In the genomic region with DNA sequence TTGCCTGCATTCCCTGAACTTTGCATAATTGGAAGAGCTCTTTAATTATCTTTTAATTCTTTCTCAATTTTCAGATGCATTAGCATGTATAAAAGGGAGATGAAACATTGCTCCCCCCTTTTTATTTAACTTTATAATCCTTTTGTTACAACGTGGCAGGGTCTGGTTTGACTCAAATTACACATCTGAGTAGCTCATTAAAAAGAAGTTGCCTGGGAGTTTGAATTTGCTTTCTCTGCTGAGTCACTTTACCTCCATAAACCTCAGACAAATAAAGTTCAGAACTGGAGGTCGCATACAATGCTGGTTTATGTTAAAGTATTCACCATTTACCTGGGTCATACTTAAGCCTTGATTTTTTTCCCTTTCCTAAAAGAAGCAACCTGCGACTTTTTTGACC, we compare ENCODE assay signal across 1 cellular context.
TF ChIP-seq lines count a peak whose summit lies in the region.

No MANE protein-coding gene starts in this region.

TF ChIP-seq in GM23338, 12 proteins besides CTCF, POLR2A, EP300 and RAD21 (continued from another document):
- TF ChIP-seq, protein P1, sequence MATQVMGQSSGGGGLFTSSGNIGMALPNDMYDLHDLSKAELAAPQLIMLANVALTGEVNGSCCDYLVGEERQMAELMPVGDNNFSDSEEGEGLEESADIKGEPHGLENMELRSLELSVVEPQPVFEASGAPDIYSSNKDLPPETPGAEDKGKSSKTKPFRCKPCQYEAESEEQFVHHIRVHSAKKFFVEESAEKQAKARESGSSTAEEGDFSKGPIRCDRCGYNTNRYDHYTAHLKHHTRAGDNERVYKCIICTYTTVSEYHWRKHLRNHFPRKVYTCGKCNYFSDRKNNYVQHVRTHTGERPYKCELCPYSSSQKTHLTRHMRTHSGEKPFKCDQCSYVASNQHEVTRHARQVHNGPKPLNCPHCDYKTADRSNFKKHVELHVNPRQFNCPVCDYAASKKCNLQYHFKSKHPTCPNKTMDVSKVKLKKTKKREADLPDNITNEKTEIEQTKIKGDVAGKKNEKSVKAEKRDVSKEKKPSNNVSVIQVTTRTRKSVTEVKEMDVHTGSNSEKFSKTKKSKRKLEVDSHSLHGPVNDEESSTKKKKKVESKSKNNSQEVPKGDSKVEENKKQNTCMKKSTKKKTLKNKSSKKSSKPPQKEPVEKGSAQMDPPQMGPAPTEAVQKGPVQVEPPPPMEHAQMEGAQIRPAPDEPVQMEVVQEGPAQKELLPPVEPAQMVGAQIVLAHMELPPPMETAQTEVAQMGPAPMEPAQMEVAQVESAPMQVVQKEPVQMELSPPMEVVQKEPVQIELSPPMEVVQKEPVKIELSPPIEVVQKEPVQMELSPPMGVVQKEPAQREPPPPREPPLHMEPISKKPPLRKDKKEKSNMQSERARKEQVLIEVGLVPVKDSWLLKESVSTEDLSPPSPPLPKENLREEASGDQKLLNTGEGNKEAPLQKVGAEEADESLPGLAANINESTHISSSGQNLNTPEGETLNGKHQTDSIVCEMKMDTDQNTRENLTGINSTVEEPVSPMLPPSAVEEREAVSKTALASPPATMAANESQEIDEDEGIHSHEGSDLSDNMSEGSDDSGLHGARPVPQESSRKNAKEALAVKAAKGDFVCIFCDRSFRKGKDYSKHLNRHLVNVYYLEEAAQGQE (IDR thresholded peaks at IDR 0.05; ENCODE audit: unreplicated experiment), result no peak
- TF ChIP-seq ZNF331 (CRISPR knock-in tag; IDR thresholded peaks at IDR 0.05; ENCODE audit: low read depth) (no peak), POLR2AphosphoS5 (IDR thresholded peaks at IDR 0.05; ENCODE audit: low read depth) (no peak), ZNF114 (CRISPR knock-in tag; IDR thresholded peaks at IDR 0.05) (no peak), EZH2phosphoT487 (IDR thresholded peaks at IDR 0.05; ENCODE audit: unreplicated experiment) (no peak), EZH2 (IDR thresholded peaks at IDR 0.05; ENCODE audit: low read depth, unreplicated experiment) (no peak)
- TF ChIP-seq, protein P2, sequence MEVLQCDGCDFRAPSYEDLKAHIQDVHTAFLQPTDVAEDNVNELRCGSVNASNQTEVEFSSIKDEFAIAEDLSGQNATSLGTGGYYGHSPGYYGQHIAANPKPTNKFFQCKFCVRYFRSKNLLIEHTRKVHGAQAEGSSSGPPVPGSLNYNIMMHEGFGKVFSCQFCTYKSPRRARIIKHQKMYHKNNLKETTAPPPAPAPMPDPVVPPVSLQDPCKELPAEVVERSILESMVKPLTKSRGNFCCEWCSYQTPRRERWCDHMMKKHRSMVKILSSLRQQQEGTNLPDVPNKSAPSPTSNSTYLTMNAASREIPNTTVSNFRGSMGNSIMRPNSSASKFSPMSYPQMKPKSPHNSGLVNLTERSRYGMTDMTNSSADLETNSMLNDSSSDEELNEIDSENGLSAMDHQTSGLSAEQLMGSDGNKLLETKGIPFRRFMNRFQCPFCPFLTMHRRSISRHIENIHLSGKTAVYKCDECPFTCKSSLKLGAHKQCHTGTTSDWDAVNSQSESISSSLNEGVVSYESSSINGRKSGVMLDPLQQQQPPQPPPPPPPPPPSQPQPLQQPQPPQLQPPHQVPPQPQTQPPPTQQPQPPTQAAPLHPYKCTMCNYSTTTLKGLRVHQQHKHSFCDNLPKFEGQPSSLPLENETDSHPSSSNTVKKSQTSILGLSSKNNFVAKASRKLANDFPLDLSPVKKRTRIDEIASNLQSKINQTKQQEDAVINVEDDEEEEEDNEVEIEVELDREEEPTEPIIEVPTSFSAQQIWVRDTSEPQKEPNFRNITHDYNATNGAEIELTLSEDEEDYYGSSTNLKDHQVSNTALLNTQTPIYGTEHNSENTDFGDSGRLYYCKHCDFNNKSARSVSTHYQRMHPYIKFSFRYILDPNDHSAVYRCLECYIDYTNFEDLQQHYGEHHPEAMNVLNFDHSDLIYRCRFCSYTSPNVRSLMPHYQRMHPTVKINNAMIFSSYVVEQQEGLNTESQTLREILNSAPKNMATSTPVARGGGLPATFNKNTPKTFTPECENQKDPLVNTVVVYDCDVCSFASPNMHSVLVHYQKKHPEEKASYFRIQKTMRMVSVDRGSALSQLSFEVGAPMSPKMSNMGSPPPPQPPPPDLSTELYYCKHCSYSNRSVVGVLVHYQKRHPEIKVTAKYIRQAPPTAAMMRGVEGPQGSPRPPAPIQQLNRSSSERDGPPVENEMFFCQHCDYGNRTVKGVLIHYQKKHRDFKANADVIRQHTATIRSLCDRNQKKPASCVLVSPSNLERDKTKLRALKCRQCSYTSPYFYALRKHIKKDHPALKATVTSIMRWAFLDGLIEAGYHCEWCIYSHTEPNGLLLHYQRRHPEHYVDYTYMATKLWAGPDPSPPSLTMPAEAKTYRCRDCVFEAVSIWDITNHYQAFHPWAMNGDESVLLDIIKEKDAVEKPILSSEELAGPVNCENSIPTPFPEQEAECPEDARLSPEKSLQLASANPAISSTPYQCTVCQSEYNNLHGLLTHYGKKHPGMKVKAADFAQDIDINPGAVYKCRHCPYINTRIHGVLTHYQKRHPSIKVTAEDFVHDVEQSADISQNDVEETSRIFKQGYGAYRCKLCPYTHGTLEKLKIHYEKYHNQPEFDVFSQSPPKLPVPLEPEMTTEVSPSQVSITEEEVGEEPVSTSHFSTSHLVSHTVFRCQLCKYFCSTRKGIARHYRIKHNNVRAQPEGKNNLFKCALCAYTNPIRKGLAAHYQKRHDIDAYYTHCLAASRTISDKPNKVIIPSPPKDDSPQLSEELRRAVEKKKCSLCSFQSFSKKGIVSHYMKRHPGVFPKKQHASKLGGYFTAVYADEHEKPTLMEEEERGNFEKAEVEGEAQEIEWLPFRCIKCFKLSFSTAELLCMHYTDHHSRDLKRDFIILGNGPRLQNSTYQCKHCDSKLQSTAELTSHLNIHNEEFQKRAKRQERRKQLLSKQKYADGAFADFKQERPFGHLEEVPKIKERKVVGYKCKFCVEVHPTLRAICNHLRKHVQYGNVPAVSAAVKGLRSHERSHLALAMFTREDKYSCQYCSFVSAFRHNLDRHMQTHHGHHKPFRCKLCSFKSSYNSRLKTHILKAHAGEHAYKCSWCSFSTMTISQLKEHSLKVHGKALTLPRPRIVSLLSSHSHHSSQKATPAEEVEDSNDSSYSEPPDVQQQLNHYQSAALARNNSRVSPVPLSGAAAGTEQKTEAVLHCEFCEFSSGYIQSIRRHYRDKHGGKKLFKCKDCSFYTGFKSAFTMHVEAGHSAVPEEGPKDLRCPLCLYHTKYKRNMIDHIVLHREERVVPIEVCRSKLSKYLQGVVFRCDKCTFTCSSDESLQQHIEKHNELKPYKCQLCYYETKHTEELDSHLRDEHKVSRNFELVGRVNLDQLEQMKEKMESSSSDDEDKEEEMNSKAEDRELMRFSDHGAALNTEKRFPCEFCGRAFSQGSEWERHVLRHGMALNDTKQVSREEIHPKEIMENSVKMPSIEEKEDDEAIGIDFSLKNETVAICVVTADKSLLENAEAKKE (CRISPR knock-in tag; IDR thresholded peaks at IDR 0.05), result no peak
